ENCODE assay signal across 1 cellular context in the genomic region with DNA sequence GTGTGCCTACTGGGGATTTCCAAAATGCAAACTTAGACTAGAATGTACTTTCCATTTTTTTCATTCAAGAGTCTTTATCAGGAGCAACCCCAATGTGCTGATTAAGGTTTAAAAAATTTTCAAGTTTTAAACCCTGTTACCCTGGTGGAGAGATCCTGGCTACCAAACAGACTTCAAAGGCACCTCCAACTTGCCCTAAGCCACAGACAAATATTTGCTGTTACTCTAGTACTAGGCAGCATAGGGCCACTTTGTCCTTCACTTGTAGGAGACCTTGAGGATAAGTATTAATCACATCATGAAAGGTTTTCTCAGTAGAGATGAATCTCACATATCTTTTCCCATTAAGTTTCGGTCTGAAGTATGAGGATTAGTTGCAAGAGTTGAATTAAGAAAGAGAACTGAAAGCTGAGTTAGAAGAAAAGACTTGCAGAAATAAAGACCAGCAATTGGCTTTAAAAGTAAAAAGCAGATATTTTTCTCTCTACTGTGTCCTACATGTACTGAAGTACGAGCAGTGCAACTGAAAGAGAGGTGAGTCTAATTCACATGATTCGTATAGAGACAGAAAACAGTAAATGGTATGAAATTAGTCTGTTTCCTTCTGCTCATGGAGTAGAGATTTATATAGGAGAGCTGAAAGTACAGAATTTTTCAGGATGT.
A peak's percentile ranks its signal among the peaks of the same experiment; 100 is the strongest.
TF ChIP-seq lines count a peak whose summit lies in the region.

No MANE protein-coding gene starts in this region.

TF ChIP-seq in HepG2, 621 proteins besides CTCF, POLR2A, EP300 and RAD21 (continued from another document and continues in another):
- TF ChIP-seq, protein P1, sequence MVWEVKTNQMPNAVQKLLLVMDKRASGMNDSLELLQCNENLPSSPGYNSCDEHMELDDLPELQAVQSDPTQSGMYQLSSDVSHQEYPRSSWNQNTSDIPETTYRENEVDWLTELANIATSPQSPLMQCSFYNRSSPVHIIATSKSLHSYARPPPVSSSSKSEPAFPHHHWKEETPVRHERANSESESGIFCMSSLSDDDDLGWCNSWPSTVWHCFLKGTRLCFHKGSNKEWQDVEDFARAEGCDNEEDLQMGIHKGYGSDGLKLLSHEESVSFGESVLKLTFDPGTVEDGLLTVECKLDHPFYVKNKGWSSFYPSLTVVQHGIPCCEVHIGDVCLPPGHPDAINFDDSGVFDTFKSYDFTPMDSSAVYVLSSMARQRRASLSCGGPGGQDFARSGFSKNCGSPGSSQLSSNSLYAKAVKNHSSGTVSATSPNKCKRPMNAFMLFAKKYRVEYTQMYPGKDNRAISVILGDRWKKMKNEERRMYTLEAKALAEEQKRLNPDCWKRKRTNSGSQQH (CRISPR knock-in tag; IDR thresholded peaks at IDR 0.05; ENCODE audit: low read depth) = no peak
- no peak for TF ChIP-seq FOXC1 (CRISPR knock-in tag; IDR thresholded peaks at IDR 0.05; ENCODE audit: borderline replicate concordance)
- TF ChIP-seq POLR2G (IDR thresholded peaks at IDR 0.05; ENCODE audit: low read depth, low read length) = no peak
- TF ChIP-seq DBP (CRISPR knock-in tag; IDR thresholded peaks at IDR 0.05; ENCODE audit: not compliant biosample characterization) = no peak
- peak; percentile 40; the same call in 1 of the 2 replicates for TF ChIP-seq ZSCAN31 (CRISPR knock-in tag; IDR thresholded peaks at IDR 0.05; ENCODE audit: low read depth)
- TF ChIP-seq, protein P2, sequence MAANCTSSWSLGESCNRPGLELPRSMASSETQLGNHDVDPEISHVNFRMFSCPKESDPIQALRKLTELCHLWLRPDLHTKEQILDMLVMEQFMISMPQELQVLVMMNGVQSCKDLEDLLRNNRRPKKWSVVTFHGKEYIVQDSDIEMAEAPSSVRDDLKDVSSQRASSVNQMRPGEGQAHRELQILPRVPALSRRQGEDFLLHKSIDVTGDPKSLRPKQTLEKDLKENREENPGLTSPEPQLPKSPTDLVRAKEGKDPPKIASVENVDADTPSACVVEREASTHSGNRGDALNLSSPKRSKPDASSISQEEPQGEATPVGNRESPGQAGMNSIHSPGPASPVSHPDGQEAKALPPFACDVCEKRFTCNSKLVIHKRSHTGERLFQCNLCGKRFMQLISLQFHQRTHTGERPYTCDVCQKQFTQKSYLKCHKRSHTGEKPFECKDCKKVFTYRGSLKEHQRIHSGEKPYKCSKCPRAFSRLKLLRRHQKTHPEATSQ (CRISPR knock-in tag; IDR thresholded peaks at IDR 0.05; ENCODE audit: borderline replicate concordance) = no peak
- no peak for TF ChIP-seq SNRNP70 (IDR thresholded peaks at IDR 0.05; ENCODE audit: low read depth, low read length)
- TF ChIP-seq POLR2AphosphoS5 (IDR thresholded peaks at IDR 0.05; ENCODE audit: low read depth, low read length) = no peak
- TF ChIP-seq SRY (CRISPR knock-in tag; IDR thresholded peaks at IDR 0.05) = no peak; the same call in 1 of the 2 replicates
- 0 out of 2 replicates have a peak, but pooled peaks have one; percentile 36 for TF ChIP-seq SOX13 (IDR thresholded peaks at IDR 0.05)
- TF ChIP-seq SOX13 (CRISPR knock-in tag; conservative IDR thresholded peaks at IDR 0.05 in 1 of 2, IDR thresholded peaks at IDR 0.05 in 1 of 2) = peak in 1 of 2 experiments; percentile 89; a peak in 2 of 4 replicates
- TF ChIP-seq ZNF790 (CRISPR knock-in tag; IDR thresholded peaks at IDR 0.05; ENCODE audit: borderline replicate concordance) = no peak
- TF ChIP-seq, protein P3, sequence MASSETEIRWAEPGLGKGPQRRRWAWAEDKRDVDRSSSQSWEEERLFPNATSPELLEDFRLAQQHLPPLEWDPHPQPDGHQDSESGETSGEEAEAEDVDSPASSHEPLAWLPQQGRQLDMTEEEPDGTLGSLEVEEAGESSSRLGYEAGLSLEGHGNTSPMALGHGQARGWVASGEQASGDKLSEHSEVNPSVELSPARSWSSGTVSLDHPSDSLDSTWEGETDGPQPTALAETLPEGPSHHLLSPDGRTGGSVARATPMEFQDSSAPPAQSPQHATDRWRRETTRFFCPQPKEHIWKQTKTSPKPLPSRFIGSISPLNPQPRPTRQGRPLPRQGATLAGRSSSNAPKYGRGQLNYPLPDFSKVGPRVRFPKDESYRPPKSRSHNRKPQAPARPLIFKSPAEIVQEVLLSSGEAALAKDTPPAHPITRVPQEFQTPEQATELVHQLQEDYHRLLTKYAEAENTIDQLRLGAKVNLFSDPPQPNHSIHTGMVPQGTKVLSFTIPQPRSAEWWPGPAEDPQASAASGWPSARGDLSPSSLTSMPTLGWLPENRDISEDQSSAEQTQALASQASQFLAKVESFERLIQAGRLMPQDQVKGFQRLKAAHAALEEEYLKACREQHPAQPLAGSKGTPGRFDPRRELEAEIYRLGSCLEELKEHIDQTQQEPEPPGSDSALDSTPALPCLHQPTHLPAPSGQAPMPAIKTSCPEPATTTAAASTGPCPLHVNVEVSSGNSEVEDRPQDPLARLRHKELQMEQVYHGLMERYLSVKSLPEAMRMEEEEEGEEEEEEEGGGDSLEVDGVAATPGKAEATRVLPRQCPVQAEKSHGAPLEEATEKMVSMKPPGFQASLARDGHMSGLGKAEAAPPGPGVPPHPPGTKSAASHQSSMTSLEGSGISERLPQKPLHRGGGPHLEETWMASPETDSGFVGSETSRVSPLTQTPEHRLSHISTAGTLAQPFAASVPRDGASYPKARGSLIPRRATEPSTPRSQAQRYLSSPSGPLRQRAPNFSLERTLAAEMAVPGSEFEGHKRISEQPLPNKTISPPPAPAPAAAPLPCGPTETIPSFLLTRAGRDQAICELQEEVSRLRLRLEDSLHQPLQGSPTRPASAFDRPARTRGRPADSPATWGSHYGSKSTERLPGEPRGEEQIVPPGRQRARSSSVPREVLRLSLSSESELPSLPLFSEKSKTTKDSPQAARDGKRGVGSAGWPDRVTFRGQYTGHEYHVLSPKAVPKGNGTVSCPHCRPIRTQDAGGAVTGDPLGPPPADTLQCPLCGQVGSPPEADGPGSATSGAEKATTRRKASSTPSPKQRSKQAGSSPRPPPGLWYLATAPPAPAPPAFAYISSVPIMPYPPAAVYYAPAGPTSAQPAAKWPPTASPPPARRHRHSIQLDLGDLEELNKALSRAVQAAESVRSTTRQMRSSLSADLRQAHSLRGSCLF (CRISPR knock-in tag; IDR thresholded peaks at IDR 0.05; ENCODE audit: borderline replicate concordance) = no peak
- no peak for TF ChIP-seq ZNF30 (CRISPR knock-in tag; IDR thresholded peaks at IDR 0.05)
- no peak for TF ChIP-seq ATF1 (CRISPR knock-in tag; IDR thresholded peaks at IDR 0.05)
- no peak for TF ChIP-seq KMT2A (CRISPR knock-in tag; IDR thresholded peaks at IDR 0.05)
- TF ChIP-seq ZNF331 (CRISPR knock-in tag; IDR thresholded peaks at IDR 0.05) = peak; percentile 92; the same call in 1 of the 2 replicates
- TF ChIP-seq CCAR2 (optimal IDR thresholded peaks at IDR 0.05; ENCODE audit: low read depth, low read length) = no peak
- TF ChIP-seq ZNF788 (CRISPR knock-in tag; IDR thresholded peaks at IDR 0.05; ENCODE audit: borderline replicate concordance) = no peak
- TF ChIP-seq DRAP1 (CRISPR knock-in tag; IDR thresholded peaks at IDR 0.05) = peak; percentile 42; the same call in 1 of the 2 replicates
- no peak for TF ChIP-seq SP4 (CRISPR knock-in tag; IDR thresholded peaks at IDR 0.05)
- TF ChIP-seq TMF1 (CRISPR knock-in tag; IDR thresholded peaks at IDR 0.05; ENCODE audit: low read depth) = no peak
- peak; percentile 39; the same call in 1 of the 2 replicates for TF ChIP-seq ZNF574 (CRISPR knock-in tag; IDR thresholded peaks at IDR 0.05)
- peak; percentile 85; the same call in 1 of the 2 replicates for TF ChIP-seq IKZF5 (CRISPR knock-in tag; IDR thresholded peaks at IDR 0.05)
- TF ChIP-seq MED8 (CRISPR knock-in tag; IDR thresholded peaks at IDR 0.05; ENCODE audit: insufficient replicate concordance) = no peak
- TF ChIP-seq TGIF2 (CRISPR knock-in tag; IDR thresholded peaks at IDR 0.05) = no peak
- TF ChIP-seq RBAK (CRISPR knock-in tag; IDR thresholded peaks at IDR 0.05) = no peak
- no peak for TF ChIP-seq JDP2 (CRISPR knock-in tag; IDR thresholded peaks at IDR 0.05; ENCODE audit: borderline replicate concordance)
- no peak for TF ChIP-seq HNRNPL (IDR thresholded peaks at IDR 0.05; ENCODE audit: low read depth, low read length)
- TF ChIP-seq ZNF883 (CRISPR knock-in tag; IDR thresholded peaks at IDR 0.05; ENCODE audit: not compliant biosample characterization) = no peak
- TF ChIP-seq ZNF496 (CRISPR knock-in tag; IDR thresholded peaks at IDR 0.05; ENCODE audit: insufficient replicate concordance) = no peak
- no peak for TF ChIP-seq ZMAT3 (CRISPR knock-in tag; conservative IDR thresholded peaks at IDR 0.05)
- TF ChIP-seq ZNF678 (CRISPR knock-in tag; IDR thresholded peaks at IDR 0.05) = no peak
- no peak for TF ChIP-seq ETV6 (CRISPR knock-in tag; conservative IDR thresholded peaks at IDR 0.05)
- 0 out of 2 replicates have a peak, but pooled peaks have one; percentile 68 for TF ChIP-seq TOE1 (CRISPR knock-in tag; IDR thresholded peaks at IDR 0.05)
- TF ChIP-seq CHD4 (IDR thresholded peaks at IDR 0.05; ENCODE audit: borderline replicate concordance, low read length) = peak; percentile 74; the same call in 1 of the 2 replicates
- TF ChIP-seq JUN (CRISPR knock-in tag; IDR thresholded peaks at IDR 0.05) = peak; percentile 77
- no peak for TF ChIP-seq SETDB1 (CRISPR knock-in tag; IDR thresholded peaks at IDR 0.05; ENCODE audit: borderline replicate concordance)
- TF ChIP-seq ZNF24 (IDR thresholded peaks at IDR 0.05) = no peak
- no peak for TF ChIP-seq ZNF709 (CRISPR knock-in tag; IDR thresholded peaks at IDR 0.05)
- TF ChIP-seq, protein P4, sequence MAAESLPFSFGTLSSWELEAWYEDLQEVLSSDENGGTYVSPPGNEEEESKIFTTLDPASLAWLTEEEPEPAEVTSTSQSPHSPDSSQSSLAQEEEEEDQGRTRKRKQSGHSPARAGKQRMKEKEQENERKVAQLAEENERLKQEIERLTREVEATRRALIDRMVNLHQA (CRISPR knock-in tag; IDR thresholded peaks at IDR 0.05) = no peak
- no peak for TF ChIP-seq ZNF879 (CRISPR knock-in tag; IDR thresholded peaks at IDR 0.05)
- no peak for TF ChIP-seq PAF1 (CRISPR knock-in tag; IDR thresholded peaks at IDR 0.05)
- TF ChIP-seq HMG20A (CRISPR knock-in tag; IDR thresholded peaks at IDR 0.05; ENCODE audit: borderline replicate concordance) = peak; percentile 98
- no peak for TF ChIP-seq FLYWCH1 (CRISPR knock-in tag; IDR thresholded peaks at IDR 0.05)
- TF ChIP-seq, protein P5, sequence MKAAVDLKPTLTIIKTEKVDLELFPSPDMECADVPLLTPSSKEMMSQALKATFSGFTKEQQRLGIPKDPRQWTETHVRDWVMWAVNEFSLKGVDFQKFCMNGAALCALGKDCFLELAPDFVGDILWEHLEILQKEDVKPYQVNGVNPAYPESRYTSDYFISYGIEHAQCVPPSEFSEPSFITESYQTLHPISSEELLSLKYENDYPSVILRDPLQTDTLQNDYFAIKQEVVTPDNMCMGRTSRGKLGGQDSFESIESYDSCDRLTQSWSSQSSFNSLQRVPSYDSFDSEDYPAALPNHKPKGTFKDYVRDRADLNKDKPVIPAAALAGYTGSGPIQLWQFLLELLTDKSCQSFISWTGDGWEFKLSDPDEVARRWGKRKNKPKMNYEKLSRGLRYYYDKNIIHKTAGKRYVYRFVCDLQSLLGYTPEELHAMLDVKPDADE (CRISPR knock-in tag; IDR thresholded peaks at IDR 0.05) = no peak
- TF ChIP-seq KAT8 (CRISPR knock-in tag; IDR thresholded peaks at IDR 0.05) = peak; percentile 34; the same call in 1 of the 2 replicates
- peak; percentile 17; the same call in 1 of the 2 replicates for TF ChIP-seq RFX5 (IDR thresholded peaks at IDR 0.05; ENCODE audit: low read depth, low read length)
- no peak for TF ChIP-seq ZNF274 (CRISPR knock-in tag; IDR thresholded peaks at IDR 0.05)
- peak; percentile 61 for TF ChIP-seq NR2F6 (IDR thresholded peaks at IDR 0.05)
- TF ChIP-seq NR2F6 (CRISPR knock-in tag; IDR thresholded peaks at IDR 0.05) = peak; percentile 83
- TF ChIP-seq PCBP2 (optimal IDR thresholded peaks at IDR 0.05; ENCODE audit: low read depth, low read length, poor library complexity, severe bottlenecking) = no peak
- no peak; the same call in 1 of the 2 replicates for TF ChIP-seq KLF12 (CRISPR knock-in tag; IDR thresholded peaks at IDR 0.05; ENCODE audit: borderline replicate concordance)
- TF ChIP-seq NR2C2 (CRISPR knock-in tag; IDR thresholded peaks at IDR 0.05; ENCODE audit: borderline replicate concordance) = no peak; the same call in 1 of the 2 replicates
- peak; percentile 29; the same call in 1 of the 2 replicates for TF ChIP-seq EHMT2 (IDR thresholded peaks at IDR 0.05; ENCODE audit: borderline replicate concordance, low read depth, low read length)
